8 cellular contexts compared by ENCODE assay signal in genomic region chr19:32318884-32319520, GRCh38. TPM values are rescaled to one million over a fixed set of nuclear protein-coding genes. Genes with fewer than 3 reads are reported as not detected.
DNase-seq lines count a peak whose midpoint lies in the region; ATAC-seq and TF ChIP-seq lines count a peak whose summit lies in the region.

No MANE protein-coding gene starts in this region.

- intact Hi-C loops in left ventricle myocardium inferior (cut with micrococcal nuclease) (no loop called here), spleen (cut with DNase I; ENCODE audit: low total_unique reads) (no loop called here)

- H3K9me3 ChIP-seq in left ventricle myocardium inferior (replicated peaks) (no peaks in the 10 kb centered on the region), right atrium auricular region (no peaks in the 10 kb centered on the region), spleen (no peaks in the 10 kb centered on the region)

- WGBS in spleen, 5 donors: 26 to 40% (median 28%) methylated on average over 4 to 5 of the region's 5 CpGs

- no peak for TF ChIP-seq POLR2A in spleen (IDR thresholded peaks at IDR 0.05)

- DNase-seq in left ventricle myocardium inferior: no peak
- no peak for DNase-seq in right atrium auricular region (ENCODE audit: low spot score)
- DNase-seq in OCI-M1 (lab: John Stamatoyannopoulos, UW): peak; percentile 27
- DNase-seq in hepatic stellate cell (ENCODE audit: low spot score): peak; percentile 30
- peak; percentile 33 for DNase-seq in ureter (ENCODE audit: low spot score)
- no peak for DNase-seq in spleen

- H3K4me1 ChIP-seq in left ventricle myocardium inferior (no peaks in the 10 kb centered on the region), right atrium auricular region (no peaks in the 10 kb centered on the region), spleen (peaks cover 0 to 4% (median 0%) of the 10 kb centered on the region in 6 donors)

- peak; percentile 46 for TF ChIP-seq CTCF in left ventricle myocardium inferior (IDR thresholded peaks at IDR 0.05; ENCODE audit: borderline replicate concordance)
- TF ChIP-seq CTCF in right atrium auricular region (IDR thresholded peaks at IDR 0.05): peak in 1 of 2 donors; percentile 25
- no peak for TF ChIP-seq CTCF in spleen (IDR thresholded peaks at IDR 0.05 in 8 of 11, conservative IDR thresholded peaks at IDR 0.05 in 3 of 11)

- no peak for ATAC-seq in GM21367 (IDR thresholded peaks at IDR 0.05; ENCODE audit: unreplicated experiment)
- no peak for ATAC-seq in GM21447 (IDR thresholded peaks at IDR 0.05; ENCODE audit: unreplicated experiment)

- H3K27ac ChIP-seq in left ventricle myocardium inferior (replicated peaks): no peak overlapping the region
- no peak overlapping the region for H3K27ac ChIP-seq in right atrium auricular region
- no peak overlapping the region for H3K27ac ChIP-seq in spleen

- H3K36me3 ChIP-seq in left ventricle myocardium inferior: no peaks in the 10 kb centered on the region
- H3K36me3 ChIP-seq in right atrium auricular region: no peaks in the 10 kb centered on the region
- H3K36me3 ChIP-seq in spleen: no peaks in the 10 kb centered on the region

- peaks cover 35% of the 10 kb centered on the region for H3K27me3 ChIP-seq in left ventricle myocardium inferior (ENCODE audit: low read depth)
- no peaks in the 10 kb centered on the region for H3K27me3 ChIP-seq in right atrium auricular region
- H3K27me3 ChIP-seq in spleen (replicated peaks in 1 of 7): peaks cover 0 to 29% (median 0%) of the 10 kb centered on the region in 7 donors

- H3K4me3 ChIP-seq in left ventricle myocardium inferior (no peak overlapping the region), right atrium auricular region (no peak overlapping the region), spleen (no peak overlapping the region)

RNA-seq across cellular contexts. Expression of gene ZNF507, which starts 26.4 kb away (rescaled TPM):
- total RNA-seq in left ventricle myocardium inferior: 17.7 TPM
- total RNA-seq in right atrium auricular region: 10 to 100 TPM in 1 of 2 donors, 1 to 10 TPM in 1; 9.0 to 12.7 TPM
- total RNA-seq in ureter: 37.5 TPM
- 10 to 100 TPM; 20.4 to 31.4 (median 25.6) TPM for total RNA-seq in spleen
- 1 to 10 TPM; 3.6 to 5.1 (median 4.8) TPM for polyA plus RNA-seq in spleen

Comparison
In these comparisons a context has a peak if more than half of its experiments do, and no peak if none do; other contexts are left out.
1. DNase-seq: peak in OCI-M1 (single experiment), hepatic stellate cell (single experiment) and ureter (single experiment); none in left ventricle myocardium inferior (single experiment), right atrium auricular region (single experiment) and spleen (single experiment).